2 cellular contexts compared by ENCODE assay signal in the genomic region with DNA sequence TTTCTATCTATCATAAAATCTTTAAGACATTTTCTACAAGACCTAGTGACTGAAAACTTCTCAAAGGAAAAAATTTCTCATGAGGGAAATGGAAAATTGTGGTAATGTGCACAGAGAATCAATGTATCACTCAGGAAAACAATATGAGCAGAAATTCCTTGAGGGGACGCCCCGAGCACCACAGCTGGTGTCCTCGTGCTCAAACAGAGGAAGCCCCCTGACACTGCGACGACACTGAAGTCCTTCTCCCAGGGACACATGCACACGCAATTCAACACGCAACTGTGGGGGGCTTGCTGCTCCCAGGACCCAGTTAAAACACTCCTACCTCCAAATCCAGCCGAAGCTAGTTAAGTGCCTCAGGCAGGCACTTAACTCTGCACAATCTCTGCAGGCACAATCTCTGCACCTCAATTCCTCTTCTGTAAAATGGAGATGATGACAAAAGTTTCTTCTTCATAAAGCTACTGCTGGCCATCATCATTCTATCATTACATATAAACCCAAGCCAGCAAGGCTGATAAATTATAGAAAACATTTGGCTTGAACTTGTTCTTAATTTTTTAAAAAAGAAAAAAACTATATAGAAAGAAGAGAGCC.
TF ChIP-seq lines count a peak whose summit lies in the region.

No MANE protein-coding gene starts in this region.

TF ChIP-seq in SK-N-SH, 30 proteins besides CTCF, POLR2A, EP300 and RAD21:
- TF ChIP-seq NRF1 (IDR thresholded peaks at IDR 0.05; ENCODE audit: low read depth, low read length) (no peak), GABPA (IDR thresholded peaks at IDR 0.05; ENCODE audit: low read depth) (no peak), CHD2 (IDR thresholded peaks at IDR 0.05; ENCODE audit: low read length, partially characterized antibody) (no peak), NFIC (IDR thresholded peaks at IDR 0.05; ENCODE audit: borderline replicate concordance) (no peak)
- TF ChIP-seq, protein P1, sequence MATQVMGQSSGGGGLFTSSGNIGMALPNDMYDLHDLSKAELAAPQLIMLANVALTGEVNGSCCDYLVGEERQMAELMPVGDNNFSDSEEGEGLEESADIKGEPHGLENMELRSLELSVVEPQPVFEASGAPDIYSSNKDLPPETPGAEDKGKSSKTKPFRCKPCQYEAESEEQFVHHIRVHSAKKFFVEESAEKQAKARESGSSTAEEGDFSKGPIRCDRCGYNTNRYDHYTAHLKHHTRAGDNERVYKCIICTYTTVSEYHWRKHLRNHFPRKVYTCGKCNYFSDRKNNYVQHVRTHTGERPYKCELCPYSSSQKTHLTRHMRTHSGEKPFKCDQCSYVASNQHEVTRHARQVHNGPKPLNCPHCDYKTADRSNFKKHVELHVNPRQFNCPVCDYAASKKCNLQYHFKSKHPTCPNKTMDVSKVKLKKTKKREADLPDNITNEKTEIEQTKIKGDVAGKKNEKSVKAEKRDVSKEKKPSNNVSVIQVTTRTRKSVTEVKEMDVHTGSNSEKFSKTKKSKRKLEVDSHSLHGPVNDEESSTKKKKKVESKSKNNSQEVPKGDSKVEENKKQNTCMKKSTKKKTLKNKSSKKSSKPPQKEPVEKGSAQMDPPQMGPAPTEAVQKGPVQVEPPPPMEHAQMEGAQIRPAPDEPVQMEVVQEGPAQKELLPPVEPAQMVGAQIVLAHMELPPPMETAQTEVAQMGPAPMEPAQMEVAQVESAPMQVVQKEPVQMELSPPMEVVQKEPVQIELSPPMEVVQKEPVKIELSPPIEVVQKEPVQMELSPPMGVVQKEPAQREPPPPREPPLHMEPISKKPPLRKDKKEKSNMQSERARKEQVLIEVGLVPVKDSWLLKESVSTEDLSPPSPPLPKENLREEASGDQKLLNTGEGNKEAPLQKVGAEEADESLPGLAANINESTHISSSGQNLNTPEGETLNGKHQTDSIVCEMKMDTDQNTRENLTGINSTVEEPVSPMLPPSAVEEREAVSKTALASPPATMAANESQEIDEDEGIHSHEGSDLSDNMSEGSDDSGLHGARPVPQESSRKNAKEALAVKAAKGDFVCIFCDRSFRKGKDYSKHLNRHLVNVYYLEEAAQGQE (IDR thresholded peaks at IDR 0.05; ENCODE audit: low read depth, low read length), result no peak
- TF ChIP-seq, protein P2, sequence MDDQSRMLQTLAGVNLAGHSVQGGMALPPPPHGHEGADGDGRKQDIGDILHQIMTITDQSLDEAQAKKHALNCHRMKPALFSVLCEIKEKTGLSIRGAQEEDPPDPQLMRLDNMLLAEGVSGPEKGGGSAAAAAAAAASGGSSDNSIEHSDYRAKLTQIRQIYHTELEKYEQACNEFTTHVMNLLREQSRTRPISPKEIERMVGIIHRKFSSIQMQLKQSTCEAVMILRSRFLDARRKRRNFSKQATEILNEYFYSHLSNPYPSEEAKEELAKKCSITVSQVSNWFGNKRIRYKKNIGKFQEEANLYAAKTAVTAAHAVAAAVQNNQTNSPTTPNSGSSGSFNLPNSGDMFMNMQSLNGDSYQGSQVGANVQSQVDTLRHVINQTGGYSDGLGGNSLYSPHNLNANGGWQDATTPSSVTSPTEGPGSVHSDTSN (IDR thresholded peaks at IDR 0.05), result no peak

TF ChIP-seq in SK-N-SH treated with all-trans-retinoic acid at 6 μM for 48 hours, 23 proteins besides CTCF, POLR2A, EP300 and RAD21:
- TF ChIP-seq CSDC2 (CRISPR knock-in tag; IDR thresholded peaks at IDR 0.05) (no peak), ZNF70 (CRISPR knock-in tag; IDR thresholded peaks at IDR 0.05) (no peak), OSR1 (CRISPR knock-in tag; IDR thresholded peaks at IDR 0.05) (no peak), PPARA (CRISPR knock-in tag; IDR thresholded peaks at IDR 0.05; ENCODE audit: borderline replicate concordance) (no peak), SNAI2 (CRISPR knock-in tag; IDR thresholded peaks at IDR 0.05) (no peak)
- TF ChIP-seq, protein P3, sequence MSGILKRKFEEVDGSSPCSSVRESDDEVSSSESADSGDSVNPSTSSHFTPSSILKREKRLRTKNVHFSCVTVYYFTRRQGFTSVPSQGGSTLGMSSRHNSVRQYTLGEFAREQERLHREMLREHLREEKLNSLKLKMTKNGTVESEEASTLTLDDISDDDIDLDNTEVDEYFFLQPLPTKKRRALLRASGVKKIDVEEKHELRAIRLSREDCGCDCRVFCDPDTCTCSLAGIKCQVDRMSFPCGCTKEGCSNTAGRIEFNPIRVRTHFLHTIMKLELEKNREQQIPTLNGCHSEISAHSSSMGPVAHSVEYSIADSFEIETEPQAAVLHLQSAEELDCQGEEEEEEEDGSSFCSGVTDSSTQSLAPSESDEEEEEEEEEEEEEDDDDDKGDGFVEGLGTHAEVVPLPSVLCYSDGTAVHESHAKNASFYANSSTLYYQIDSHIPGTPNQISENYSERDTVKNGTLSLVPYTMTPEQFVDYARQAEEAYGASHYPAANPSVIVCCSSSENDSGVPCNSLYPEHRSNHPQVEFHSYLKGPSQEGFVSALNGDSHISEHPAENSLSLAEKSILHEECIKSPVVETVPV (CRISPR knock-in tag; IDR thresholded peaks at IDR 0.05), result no peak
